Comparison of ENCODE assay signal across 28 cellular contexts in the genomic region with DNA sequence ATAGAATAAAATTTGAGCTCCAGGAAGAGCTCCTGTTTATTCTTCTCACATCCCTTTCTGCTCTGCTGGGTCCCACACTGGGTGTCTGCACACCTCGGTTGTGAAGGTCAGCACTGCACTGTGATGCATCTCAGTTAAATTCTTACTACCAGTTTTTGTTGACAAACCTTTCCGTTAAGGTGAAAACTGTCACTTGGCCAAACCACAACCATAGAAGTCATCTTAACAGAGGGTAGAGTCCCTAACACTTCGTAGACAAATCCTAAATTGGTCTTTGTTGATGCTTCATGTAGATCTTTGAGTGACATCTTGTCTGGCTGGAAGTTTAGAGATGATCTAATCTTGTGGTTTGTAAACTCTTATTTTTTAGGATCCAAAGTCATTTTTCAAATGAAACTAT.
DNase-seq lines count a peak whose midpoint lies in the region; ATAC-seq and TF ChIP-seq lines count a peak whose summit lies in the region.
"Had no signal": no experiment of that assay in that cellular context is flagged by ENCODE, and none has a peak within 500 bp of the region (broad histone marks: within the 10 kb centered on the region; RNA-seq: fewer than 3 reads in every experiment).

No MANE protein-coding gene starts in this region.

- no peaks in the 10 kb centered on the region for H3K9me3 Mint-ChIP-seq in activated T-cell treated with anti-CD3 and anti-CD28 coated beads, Interleukin-2, amount 50 U/mL, for 72 hours
- H3K9me3 Mint-ChIP-seq in effector memory CD8-positive, alpha-beta T cell: no peaks in the 10 kb centered on the region
- H3K9me3 Mint-ChIP-seq: CD14-positive monocyte; CD8-positive, alpha-beta memory T cell; HFFc6 had no signal

- no peaks in the 10 kb centered on the region for H3K27me3 Mint-ChIP-seq in activated T-cell treated with anti-CD3 and anti-CD28 coated beads, Interleukin-2, amount 50 U/mL, for 72 hours (ENCODE audit: low read depth)
- H3K27me3 Mint-ChIP-seq in effector memory CD8-positive, alpha-beta T cell: peaks cover 0 to 20% of the 10 kb centered on the region in 2 donors

- TF ChIP-seq CTCF in foreskin fibroblast (IDR thresholded peaks at IDR 0.05; ENCODE audit: low read depth, low read length): no peak

- no peak overlapping the region for H3K4me3 ChIP-seq in Jurkat, Clone E6-1 (ENCODE audit: low read length)
- no peak overlapping the region for H3K4me3 ChIP-seq in foreskin fibroblast (ENCODE audit: low read depth in 1 of 2, low read length in 2 of 2)
- H3K4me3 ChIP-seq: HAP-1, K562 had no signal

- ATAC-seq in activated T-cell treated with anti-CD3 and anti-CD28 coated beads, Interleukin-2, amount 50 U/mL, for 72 hours (replicated peaks in 1 of 2): peak; percentile 36 to 54
- ATAC-seq in GM18520 (IDR thresholded peaks at IDR 0.05; ENCODE audit: unreplicated experiment) (peak; percentile 37), GM21723 (IDR thresholded peaks at IDR 0.05; ENCODE audit: unreplicated experiment) (no peak)
- peak; percentile 41 for ATAC-seq in effector memory CD8-positive, alpha-beta T cell (replicated peaks)
- ATAC-seq: HepG2, K562 had no signal

- H3K4me3 Mint-ChIP-seq in activated T-cell treated with anti-CD3 and anti-CD28 coated beads, Interleukin-2, amount 50 U/mL, for 72 hours: no peak overlapping the region
- H3K4me3 Mint-ChIP-seq in effector memory CD8-positive, alpha-beta T cell: no peak overlapping the region
- H3K4me3 Mint-ChIP-seq: CD14-positive monocyte; CD8-positive, alpha-beta memory T cell; HFFc6 had no signal

- H3K36me3 Mint-ChIP-seq in activated T-cell treated with anti-CD3 and anti-CD28 coated beads, Interleukin-2, amount 50 U/mL, for 72 hours (ENCODE audit: insufficient read depth in 2 of 2): no peaks in the 10 kb centered on the region
- peaks cover 3% of the 10 kb centered on the region for H3K36me3 Mint-ChIP-seq in effector memory CD8-positive, alpha-beta T cell (ENCODE audit: insufficient read depth)
- H3K36me3 Mint-ChIP-seq: CD14-positive monocyte; CD8-positive, alpha-beta memory T cell had no signal

- H3K4me1 Mint-ChIP-seq in activated T-cell treated with anti-CD3 and anti-CD28 coated beads, Interleukin-2, amount 50 U/mL, for 72 hours (ENCODE audit: low read depth): peaks cover 22% of the 10 kb centered on the region
- peaks cover 0 to 4% of the 10 kb centered on the region in 2 donors for H3K4me1 Mint-ChIP-seq in effector memory CD8-positive, alpha-beta T cell (ENCODE audit: low read depth in 2 of 2)
- H3K4me1 Mint-ChIP-seq: CD14-positive monocyte had no signal

- no peak for DNase-seq in activated T-cell treated with anti-CD3 and anti-CD28 coated beads, Interleukin-2, amount 50 U/mL, for 72 hours
- no peak for DNase-seq in activated T-cell treated with anti-CD3 and anti-CD28 coated beads, Interleukin-2, amount 50 U/mL, for 1 hour
- DNase-seq in Jurkat, Clone E6-1 (ENCODE audit: low read depth, low spot score): peak; percentile 25
- no peak for DNase-seq in effector memory CD8-positive, alpha-beta T cell
- DNase-seq in NCI-H1694 (lab: John Stamatoyannopoulos, UW): no peak
- no peak for DNase-seq in foreskin fibroblast
- DNase-seq: 8988T; ACHN; BE2C; CD8-positive, alpha-beta memory T cell; GOT3; HFFc6; Kasumi-1; MV-4-11; NCI-H1105; NCI-H1436 treated with DMSO at 0.1 percent for 48 hours; NCI-H1930; NCI-H2107; NCI-H524; NCI-H748 treated with DMSO at 0.1 percent for 48 hours; SK-N-SH; SW 1271 had no signal

- no peak overlapping the region for H3K27ac Mint-ChIP-seq in activated T-cell treated with anti-CD3 and anti-CD28 coated beads, Interleukin-2, amount 50 U/mL, for 72 hours
- peak overlapping the region in 1 of 2 donors; percentile 44 for H3K27ac Mint-ChIP-seq in effector memory CD8-positive, alpha-beta T cell
- H3K27ac Mint-ChIP-seq: CD14-positive monocyte, HFFc6 had no signal
